11 cellular contexts compared by ENCODE assay signal in genomic region chr5:112694853-112695709, GRCh38. TPM values are rescaled to one million over a fixed set of nuclear protein-coding genes. Genes with fewer than 3 reads are reported as not detected.
DNase-seq lines count a peak whose midpoint lies in the region; ATAC-seq and TF ChIP-seq lines count a peak whose summit lies in the region.
"Had no signal": no experiment of that assay in that cellular context is flagged by ENCODE, and none has a peak within 500 bp of the region (broad histone marks: within the 10 kb centered on the region; RNA-seq: fewer than 3 reads in every experiment).

No MANE protein-coding gene starts in this region.

- H3K4me3 Mint-ChIP-seq in activated T-helper 17 cell treated with anti-CD3 and anti-CD28 coated beads, Interleukin-2, amount 50 U/mL, for 72 hours = no peak overlapping the region
- H3K4me3 Mint-ChIP-seq: CD4-positive, CD25-positive, alpha-beta regulatory T cell had no signal

- CTCF ChIA-PET in BJ (lab: Yijun Ruan, JAX) = interaction anchor here (1.1 to 1.4 kb wide), 2 partner anchors 63 to 144 kb away, joined by 3 to 4 read pairs; no protein-coding TSS in a partner anchor

- H3K27ac Mint-ChIP-seq in activated T-helper 17 cell treated with anti-CD3 and anti-CD28 coated beads, Interleukin-2, amount 50 U/mL, for 72 hours = no peak overlapping the region
- H3K27ac Mint-ChIP-seq: CD4-positive, CD25-positive, alpha-beta regulatory T cell had no signal

- no peaks in the 10 kb centered on the region for H3K4me1 Mint-ChIP-seq in activated T-helper 17 cell treated with anti-CD3 and anti-CD28 coated beads, Interleukin-2, amount 50 U/mL, for 72 hours
- H3K4me1 Mint-ChIP-seq: CD4-positive, CD25-positive, alpha-beta regulatory T cell had no signal

- DNase-seq in BJ (ENCODE audit: low read depth) (peak; percentile 53), amniotic stem cell (lab: John Stamatoyannopoulos, UW) (peak; percentile 2), kidney epithelial cell (ENCODE audit: low read depth) (peak; percentile 16), cortex of kidney (lab: John Stamatoyannopoulos, UW) (no peak), GM13976 (ENCODE audit: low spot score) (no peak)
- DNase-seq: CD4-positive, CD25-positive, alpha-beta regulatory T cell; esophagus squamous epithelium; NCI-H1930 had no signal

- peaks cover 8% of the 10 kb centered on the region for H3K4me1 ChIP-seq in Loucy (ENCODE audit: insufficient read depth, low read length, poor library complexity, severe bottlenecking)
- H3K4me1 ChIP-seq: esophagus squamous epithelium had no signal

- no peaks in the 10 kb centered on the region for H3K9me2 ChIP-seq in Loucy (replicated peaks; ENCODE audit: low read depth, low read length)

- H3K9me3 Mint-ChIP-seq in activated T-helper 17 cell treated with anti-CD3 and anti-CD28 coated beads, Interleukin-2, amount 50 U/mL, for 72 hours = no peaks in the 10 kb centered on the region

- H3K27me3 Mint-ChIP-seq in activated T-helper 17 cell treated with anti-CD3 and anti-CD28 coated beads, Interleukin-2, amount 50 U/mL, for 72 hours = peaks cover 37% of the 10 kb centered on the region

- TF ChIP-seq CTCF in BJ (IDR thresholded peaks at IDR 0.05; ENCODE audit: insufficient read depth, low read depth, low read length) (no peak), Loucy (conservative IDR thresholded peaks at IDR 0.05; ENCODE audit: low read length) (no peak), kidney epithelial cell (IDR thresholded peaks at IDR 0.05; ENCODE audit: insufficient read depth, low read length, poor library complexity, severe bottlenecking) (no peak), GM13976 (IDR thresholded peaks at IDR 0.05; ENCODE audit: borderline replicate concordance, control extremely low read depth, extremely low read depth, insufficient read depth, missing control alignments) (no peak)

- H3K4me3 ChIP-seq in BJ (ENCODE audit: low read depth, low read length) (no peak overlapping the region), Loucy (ENCODE audit: low read length, poor library complexity, severe bottlenecking) (no peak overlapping the region), kidney epithelial cell (ENCODE audit: low read depth, low read length) (no peak overlapping the region)
- H3K4me3 ChIP-seq: esophagus squamous epithelium had no signal

- H3K27me3 ChIP-seq in BJ (ENCODE audit: control insufficient read depth, insufficient read depth, low read length) (no peaks in the 10 kb centered on the region; the same call in 1 of the 2 replicates), Loucy (ENCODE audit: insufficient read depth, low read length, poor library complexity, severe bottlenecking) (no peaks in the 10 kb centered on the region), kidney epithelial cell (ENCODE audit: control insufficient read depth, insufficient read depth, low read length) (no peaks in the 10 kb centered on the region)

- POLR2A ChIA-PET in BJ (lab: Charles Lee) = interaction anchor here (0.9 kb wide), 1 partner anchor 10 kb away, joined by 3 read pairs; no protein-coding TSS in a partner anchor

- no peaks in the 10 kb centered on the region for H3K9me3 ChIP-seq in Loucy (ENCODE audit: insufficient read depth, low read depth, low read length)
- H3K9me3 ChIP-seq: esophagus squamous epithelium had no signal

- no peaks in the 10 kb centered on the region for H3F3A ChIP-seq in Loucy (ENCODE audit: low read depth)

- no peak overlapping the region for H3K9ac ChIP-seq in Loucy (ENCODE audit: low read depth, low read length, poor library complexity, severe bottlenecking)

- H3K36me3 ChIP-seq in BJ (ENCODE audit: control insufficient read depth, insufficient read depth, low read length) = no peaks in the 10 kb centered on the region
- no peaks in the 10 kb centered on the region for H3K36me3 ChIP-seq in Loucy (ENCODE audit: insufficient read depth, low read length)
- no peaks in the 10 kb centered on the region for H3K36me3 ChIP-seq in kidney epithelial cell (ENCODE audit: control insufficient read depth, insufficient read depth, low read length)
- H3K36me3 ChIP-seq: esophagus squamous epithelium had no signal

- no peaks in the 10 kb centered on the region for H3K36me3 Mint-ChIP-seq in activated T-helper 17 cell treated with anti-CD3 and anti-CD28 coated beads, Interleukin-2, amount 50 U/mL, for 72 hours (ENCODE audit: low read depth)
- H3K36me3 Mint-ChIP-seq: CD4-positive, CD25-positive, alpha-beta regulatory T cell had no signal

- H4K20me1 ChIP-seq in Loucy (ENCODE audit: insufficient read depth, low read length, poor library complexity, severe bottlenecking) = no peaks in the 10 kb centered on the region

- peak overlapping the region; percentile 46 for H3K4me2 ChIP-seq in Loucy (ENCODE audit: low read depth, low read length, poor library complexity, severe bottlenecking)

- in situ Hi-C loops in GM13976 (cut with MboI; ENCODE audit: low sequenced_read_pairs, unreplicated experiment) = no loop called here

- no peak overlapping the region for H2AFZ ChIP-seq in Loucy (ENCODE audit: low read length)

- no peak for ATAC-seq in GM21360 (IDR thresholded peaks at IDR 0.05; ENCODE audit: unreplicated experiment)
- ATAC-seq in activated T-helper 17 cell treated with anti-CD3 and anti-CD28 coated beads, Interleukin-2, amount 50 U/mL, for 72 hours (replicated peaks) = no peak

- H3K79me2 ChIP-seq in Loucy (ENCODE audit: insufficient read depth, low read length) = no peaks in the 10 kb centered on the region

RNA-seq across cellular contexts. Expression of gene APC, which starts 42.6 kb away (rescaled TPM):
- polyA plus RNA-seq in BJ (2011; rRNA removed) = 14.7 and 19.1 TPM in 2 replicates
- polyA minus RNA-seq in BJ (2011; rRNA and poly(A)+ RNA removed) = 26.9 and 36.9 TPM in 2 replicates
- total RNA-seq in kidney epithelial cell = 31.5 and 47.0 TPM in 2 replicates
- total RNA-seq in activated T-helper 17 cell treated with anti-CD3 and anti-CD28 coated beads, Interleukin-2, amount 50 U/mL, for 72 hours = 10 to 100 TPM; 20.8 to 27.5 TPM

Comparison
In these comparisons a context has a peak if more than half of its experiments do, and no peak if none do; other contexts are left out.
1. DNase-seq: peak in BJ (single experiment), amniotic stem cell (single experiment) and kidney epithelial cell (single experiment); none in cortex of kidney (single experiment) and GM13976 (single experiment).